2 cellular contexts compared by ENCODE assay signal in genomic region chrX:73849054-73849453, GRCh38.
TF ChIP-seq lines count a peak whose summit lies in the region.

No MANE protein-coding gene starts in this region.

TF ChIP-seq in HEK293, 187 proteins besides CTCF, POLR2A, EP300 and RAD21:
- TF ChIP-seq ZBTB26 (tag by site-specific recombination; optimal IDR thresholded peaks at IDR 0.05) (no peak), ZNF777 (tag by site-specific recombination; IDR thresholded peaks at IDR 0.05; ENCODE audit: borderline replicate concordance) (no peak), FEZF1 (tag by site-specific recombination; IDR thresholded peaks at IDR 0.05) (peak; percentile 69), KLF9 (tag by site-specific recombination; IDR thresholded peaks at IDR 0.05; ENCODE audit: low read depth) (no peak), TRIM28 (IDR thresholded peaks at IDR 0.05; ENCODE audit: borderline replicate concordance, low read length) (no peak), ZNF791 (tag by site-specific recombination; IDR thresholded peaks at IDR 0.05) (no peak), ZNF501 (tag by site-specific recombination; IDR thresholded peaks at IDR 0.05) (no peak), ZNF629 (tag by site-specific recombination; IDR thresholded peaks at IDR 0.05) (no peak), ZSCAN16 (tag by site-specific recombination; IDR thresholded peaks at IDR 0.05) (no peak), IKZF3 (tag by site-specific recombination; IDR thresholded peaks at IDR 0.05) (0 out of 2 replicates have a peak, but pooled peaks have one; percentile 4), ZNF843 (tag by site-specific recombination; IDR thresholded peaks at IDR 0.05) (peak; percentile 9; the same call in 1 of the 2 replicates), ZNF23 (tag by site-specific recombination; IDR thresholded peaks at IDR 0.05; ENCODE audit: borderline replicate concordance) (no peak), ZNF274 (IDR thresholded peaks at IDR 0.05; ENCODE audit: low read length) (no peak), ZNF274 (tag by site-specific recombination; IDR thresholded peaks at IDR 0.05; ENCODE audit: borderline replicate concordance) (no peak), ZNF585B (tag by site-specific recombination; IDR thresholded peaks at IDR 0.05) (no peak), ZNF670 (tag by site-specific recombination; IDR thresholded peaks at IDR 0.05; ENCODE audit: low read depth) (no peak), ZNF426 (tag by site-specific recombination; IDR thresholded peaks at IDR 0.05) (0 out of 2 replicates have a peak, but pooled peaks have one; percentile 7), GFI1B (tag by site-specific recombination; IDR thresholded peaks at IDR 0.05) (no peak), ZNF792 (tag by site-specific recombination; IDR thresholded peaks at IDR 0.05) (no peak), TCF7L2 (IDR thresholded peaks at IDR 0.05; ENCODE audit: borderline replicate concordance, low read depth, low read length) (no peak; the same call in 1 of the 2 replicates), ZNF302 (tag by site-specific recombination; IDR thresholded peaks at IDR 0.05; ENCODE audit: low read depth) (no peak), ZNF510 (tag by site-specific recombination; IDR thresholded peaks at IDR 0.05; ENCODE audit: insufficient replicate concordance) (no peak), ZNF623 (tag by site-specific recombination; IDR thresholded peaks at IDR 0.05) (0 out of 2 replicates have a peak, but pooled peaks have one; percentile 4), OSR2 (tag by site-specific recombination; IDR thresholded peaks at IDR 0.05) (peak; percentile 14; the same call in 1 of the 2 replicates), ZIC2 (tag by site-specific recombination; IDR thresholded peaks at IDR 0.05) (peak; percentile 58)
- TF ChIP-seq, protein P1, sequence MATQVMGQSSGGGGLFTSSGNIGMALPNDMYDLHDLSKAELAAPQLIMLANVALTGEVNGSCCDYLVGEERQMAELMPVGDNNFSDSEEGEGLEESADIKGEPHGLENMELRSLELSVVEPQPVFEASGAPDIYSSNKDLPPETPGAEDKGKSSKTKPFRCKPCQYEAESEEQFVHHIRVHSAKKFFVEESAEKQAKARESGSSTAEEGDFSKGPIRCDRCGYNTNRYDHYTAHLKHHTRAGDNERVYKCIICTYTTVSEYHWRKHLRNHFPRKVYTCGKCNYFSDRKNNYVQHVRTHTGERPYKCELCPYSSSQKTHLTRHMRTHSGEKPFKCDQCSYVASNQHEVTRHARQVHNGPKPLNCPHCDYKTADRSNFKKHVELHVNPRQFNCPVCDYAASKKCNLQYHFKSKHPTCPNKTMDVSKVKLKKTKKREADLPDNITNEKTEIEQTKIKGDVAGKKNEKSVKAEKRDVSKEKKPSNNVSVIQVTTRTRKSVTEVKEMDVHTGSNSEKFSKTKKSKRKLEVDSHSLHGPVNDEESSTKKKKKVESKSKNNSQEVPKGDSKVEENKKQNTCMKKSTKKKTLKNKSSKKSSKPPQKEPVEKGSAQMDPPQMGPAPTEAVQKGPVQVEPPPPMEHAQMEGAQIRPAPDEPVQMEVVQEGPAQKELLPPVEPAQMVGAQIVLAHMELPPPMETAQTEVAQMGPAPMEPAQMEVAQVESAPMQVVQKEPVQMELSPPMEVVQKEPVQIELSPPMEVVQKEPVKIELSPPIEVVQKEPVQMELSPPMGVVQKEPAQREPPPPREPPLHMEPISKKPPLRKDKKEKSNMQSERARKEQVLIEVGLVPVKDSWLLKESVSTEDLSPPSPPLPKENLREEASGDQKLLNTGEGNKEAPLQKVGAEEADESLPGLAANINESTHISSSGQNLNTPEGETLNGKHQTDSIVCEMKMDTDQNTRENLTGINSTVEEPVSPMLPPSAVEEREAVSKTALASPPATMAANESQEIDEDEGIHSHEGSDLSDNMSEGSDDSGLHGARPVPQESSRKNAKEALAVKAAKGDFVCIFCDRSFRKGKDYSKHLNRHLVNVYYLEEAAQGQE (tag by site-specific recombination; IDR thresholded peaks at IDR 0.05), result no peak

TF ChIP-seq in GM12878, 131 proteins besides CTCF, POLR2A, EP300 and RAD21:
- TF ChIP-seq EGR1 (IDR thresholded peaks at IDR 0.05; ENCODE audit: borderline replicate concordance in 1 of 2, low read depth in 2 of 2, low read length in 2 of 2) (no peak), CHD4 (IDR thresholded peaks at IDR 0.05) (no peak), CHD1 (IDR thresholded peaks at IDR 0.05; ENCODE audit: low read depth, low read length) (no peak), JUNB (IDR thresholded peaks at IDR 0.05) (no peak), ZSCAN29 (IDR thresholded peaks at IDR 0.05) (no peak), STAT1 (conservative IDR thresholded peaks at IDR 0.05) (no peak), TCF7 (IDR thresholded peaks at IDR 0.05; ENCODE audit: borderline replicate concordance) (no peak), ZZZ3 (IDR thresholded peaks at IDR 0.05; ENCODE audit: control insufficient read depth, insufficient read length, low read depth) (no peak), RB1 (IDR thresholded peaks at IDR 0.05; ENCODE audit: borderline replicate concordance) (no peak)
- TF ChIP-seq, protein P2, sequence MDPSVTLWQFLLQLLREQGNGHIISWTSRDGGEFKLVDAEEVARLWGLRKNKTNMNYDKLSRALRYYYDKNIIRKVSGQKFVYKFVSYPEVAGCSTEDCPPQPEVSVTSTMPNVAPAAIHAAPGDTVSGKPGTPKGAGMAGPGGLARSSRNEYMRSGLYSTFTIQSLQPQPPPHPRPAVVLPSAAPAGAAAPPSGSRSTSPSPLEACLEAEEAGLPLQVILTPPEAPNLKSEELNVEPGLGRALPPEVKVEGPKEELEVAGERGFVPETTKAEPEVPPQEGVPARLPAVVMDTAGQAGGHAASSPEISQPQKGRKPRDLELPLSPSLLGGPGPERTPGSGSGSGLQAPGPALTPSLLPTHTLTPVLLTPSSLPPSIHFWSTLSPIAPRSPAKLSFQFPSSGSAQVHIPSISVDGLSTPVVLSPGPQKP (IDR thresholded peaks at IDR 0.05; ENCODE audit: low read depth, low read length), result no peak
- TF ChIP-seq, protein P3, sequence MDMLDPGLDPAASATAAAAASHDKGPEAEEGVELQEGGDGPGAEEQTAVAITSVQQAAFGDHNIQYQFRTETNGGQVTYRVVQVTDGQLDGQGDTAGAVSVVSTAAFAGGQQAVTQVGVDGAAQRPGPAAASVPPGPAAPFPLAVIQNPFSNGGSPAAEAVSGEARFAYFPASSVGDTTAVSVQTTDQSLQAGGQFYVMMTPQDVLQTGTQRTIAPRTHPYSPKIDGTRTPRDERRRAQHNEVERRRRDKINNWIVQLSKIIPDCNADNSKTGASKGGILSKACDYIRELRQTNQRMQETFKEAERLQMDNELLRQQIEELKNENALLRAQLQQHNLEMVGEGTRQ (IDR thresholded peaks at IDR 0.05; ENCODE audit: borderline replicate concordance, low read depth, low read length), result no peak
- TF ChIP-seq, protein P4, sequence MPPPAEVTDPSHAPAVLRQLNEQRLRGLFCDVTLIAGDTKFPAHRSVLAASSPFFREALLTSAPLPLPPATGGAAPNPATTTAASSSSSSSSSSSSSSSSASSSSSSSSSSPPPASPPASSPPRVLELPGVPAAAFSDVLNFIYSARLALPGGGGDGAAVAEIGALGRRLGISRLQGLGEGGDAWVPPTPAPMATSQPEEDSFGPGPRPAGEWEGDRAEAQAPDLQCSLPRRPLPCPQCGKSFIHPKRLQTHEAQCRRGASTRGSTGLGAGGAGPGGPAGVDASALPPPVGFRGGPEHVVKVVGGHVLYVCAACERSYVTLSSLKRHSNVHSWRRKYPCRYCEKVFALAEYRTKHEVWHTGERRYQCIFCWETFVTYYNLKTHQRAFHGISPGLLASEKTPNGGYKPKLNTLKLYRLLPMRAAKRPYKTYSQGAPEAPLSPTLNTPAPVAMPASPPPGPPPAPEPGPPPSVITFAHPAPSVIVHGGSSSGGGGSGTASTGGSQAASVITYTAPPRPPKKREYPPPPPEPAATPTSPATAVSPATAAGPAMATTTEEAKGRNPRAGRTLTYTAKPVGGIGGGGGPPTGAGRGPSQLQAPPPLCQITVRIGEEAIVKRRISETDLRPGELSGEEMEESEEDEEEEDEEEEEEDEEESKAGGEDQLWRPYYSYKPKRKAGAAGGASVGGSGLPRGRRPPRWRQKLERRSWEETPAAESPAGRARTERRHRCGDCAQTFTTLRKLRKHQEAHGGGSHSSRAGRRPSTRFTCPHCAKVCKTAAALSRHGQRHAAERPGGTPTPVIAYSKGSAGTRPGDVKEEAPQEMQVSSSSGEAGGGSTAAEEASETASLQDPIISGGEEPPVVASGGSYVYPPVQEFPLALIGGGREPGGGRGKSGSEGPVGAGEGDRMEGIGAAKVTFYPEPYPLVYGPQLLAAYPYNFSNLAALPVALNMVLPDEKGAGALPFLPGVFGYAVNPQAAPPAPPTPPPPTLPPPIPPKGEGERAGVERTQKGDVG (CRISPR knock-in tag; IDR thresholded peaks at IDR 0.05), result no peak
